ENCODE assay signal across 8 cellular contexts in the genomic region with DNA sequence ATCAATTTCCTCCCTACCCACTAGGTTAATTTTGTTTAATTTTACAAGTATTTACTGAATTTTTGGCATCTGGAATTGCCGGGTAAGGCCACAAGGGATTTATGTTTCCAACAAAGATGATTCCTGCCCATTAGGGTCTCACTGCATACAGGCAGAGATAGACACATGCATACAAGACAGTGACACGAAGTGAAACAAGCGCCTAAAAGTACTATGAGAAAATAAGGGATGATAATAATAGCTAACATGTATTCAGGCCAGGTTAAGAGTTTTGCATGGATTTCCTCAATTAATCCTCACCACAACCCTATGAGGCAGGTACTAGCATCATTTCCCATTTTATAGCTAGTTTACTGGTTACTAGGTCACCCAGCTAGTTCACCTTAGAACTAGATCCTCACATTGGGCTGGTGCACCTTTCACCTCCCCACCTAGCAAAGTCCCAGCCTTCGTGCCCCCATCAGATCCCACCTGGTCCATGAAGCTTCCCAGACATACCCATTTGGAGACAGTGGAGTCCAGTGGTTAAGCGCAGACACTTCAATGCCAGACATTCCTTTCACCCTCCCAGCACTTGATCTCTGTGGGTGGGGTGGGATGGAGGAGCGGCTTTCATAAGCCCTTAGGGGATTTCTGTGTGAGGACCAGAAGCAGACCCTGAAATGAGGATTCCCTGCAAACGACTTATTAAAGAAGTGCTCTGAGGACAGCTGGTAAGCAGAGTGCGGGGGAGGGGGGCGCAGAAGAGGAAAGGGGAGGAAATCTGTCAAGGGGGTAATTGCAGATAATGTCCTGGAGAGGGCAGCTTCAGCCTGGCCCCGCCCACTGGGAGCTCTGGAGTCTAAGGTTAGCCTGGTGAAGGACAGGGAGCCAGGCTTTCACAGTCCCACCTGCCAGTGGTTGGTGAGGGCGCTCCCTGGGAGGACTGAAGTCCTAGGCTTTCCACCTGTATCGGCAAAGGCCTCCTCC. TPM values are rescaled to one million over a fixed set of nuclear protein-coding genes. Genes with fewer than 3 reads are reported as not detected.
DNase-seq lines count a peak whose midpoint lies in the region; ATAC-seq and TF ChIP-seq lines count a peak whose summit lies in the region.

No MANE protein-coding gene starts in this region.

- intact Hi-C loops in uterus (cut with DNase I; ENCODE audit: low total_unique reads), result no loop called here

- H3K4me1 ChIP-seq in iPS-20b (ENCODE audit: insufficient read depth, low read length) (no peaks in the 10 kb centered on the region; the same call in 1 of the 2 replicates), uterus (no peaks in the 10 kb centered on the region)

- H3K4me3 Mint-ChIP-seq in activated CD8-positive, alpha-beta memory T cell treated with anti-CD3 and anti-CD28 coated beads, Interleukin-2, amount 10 ng/mL, durations not matched to agents 7 days and 5 days, result no peak overlapping the region

- H3K9me3 Mint-ChIP-seq in activated CD8-positive, alpha-beta memory T cell treated with anti-CD3 and anti-CD28 coated beads, Interleukin-2, amount 10 ng/mL, durations not matched to agents 7 days and 5 days (ENCODE audit: low read depth), result no peaks in the 10 kb centered on the region

- no peak overlapping the region for H3K27ac Mint-ChIP-seq in activated CD8-positive, alpha-beta memory T cell treated with anti-CD3 and anti-CD28 coated beads, Interleukin-2, amount 10 ng/mL, durations not matched to agents 7 days and 5 days

- peak in 2 of 4 experiments; percentile 9 to 31 for TF ChIP-seq CTCF in uterus (IDR thresholded peaks at IDR 0.05)

- peak; percentile 67 for ATAC-seq in activated CD8-positive, alpha-beta memory T cell treated with anti-CD3 and anti-CD28 coated beads, Interleukin-2, amount 10 ng/mL, durations not matched to agents 7 days and 5 days

- 0 out of 2 replicates have a peak overlapping the region, but pooled peaks have one; percentile 21 for H3K4me3 ChIP-seq in iPS-20b (ENCODE audit: low read length)
- no peak overlapping the region for H3K4me3 ChIP-seq in uterus

- no peak overlapping the region for H3K27ac ChIP-seq in iPS-20b (ENCODE audit: low read length)
- H3K27ac ChIP-seq in uterus, result peak overlapping the region in 1 of 2 donors; percentile 55

- H3K9me3 ChIP-seq in iPS-20b (ENCODE audit: insufficient read depth, low read depth, low read length) (no peaks in the 10 kb centered on the region), uterus (no peaks in the 10 kb centered on the region)

- no peak for TF ChIP-seq POLR2A in uterus (IDR thresholded peaks at IDR 0.05)

- no peak overlapping the region for H3K9ac ChIP-seq in iPS-20b (ENCODE audit: low read depth, low read length)

- H3K27me3 Mint-ChIP-seq in activated CD8-positive, alpha-beta memory T cell treated with anti-CD3 and anti-CD28 coated beads, Interleukin-2, amount 10 ng/mL, durations not matched to agents 7 days and 5 days, result peaks cover 6% of the 10 kb centered on the region

- CTCF ChIA-PET in activated CD8-positive, alpha-beta memory T cell treated with anti-CD3 and anti-CD28 coated beads, Interleukin-2, amount 10 ng/mL, durations not matched to agents 7 days and 5 days (lab: Charles Lee), result interaction anchor here (0.8 to 1.3 kb wide), 9 partner anchors 12 to 228 kb away, joined by 3 to 5 read pairs (median 3); partner anchors contain the start of genes BOLA3 and TET3

- H3K36me3 ChIP-seq in iPS-20b (ENCODE audit: insufficient read depth, low read depth, low read length), result no peaks in the 10 kb centered on the region
- H3K36me3 ChIP-seq in uterus, result no peaks in the 10 kb centered on the region

- H3K36me3 Mint-ChIP-seq in activated CD8-positive, alpha-beta memory T cell treated with anti-CD3 and anti-CD28 coated beads, Interleukin-2, amount 10 ng/mL, durations not matched to agents 7 days and 5 days, result no peaks in the 10 kb centered on the region

- DNase-seq in activated CD8-positive, alpha-beta memory T cell treated with anti-CD3 and anti-CD28 coated beads, Interleukin-2, amount 10 ng/mL, durations not matched to agents 7 days and 5 days, result peak; percentile 58
- DNase-seq in activated CD8-positive, alpha-beta memory T cell treated with anti-CD3 and anti-CD28 coated beads for 24 hours, result no peak
- DNase-seq in NCI-H774 (lab: John Stamatoyannopoulos, UW) (peak; percentile 4), uterus (peak; percentile 25 to 55), GOT3 (lab: John Stamatoyannopoulos, UW) (no peak)
- DNase-seq in activated T-cell treated with anti-CD3 and anti-CD28 coated beads, Interleukin-2, amount 50 U/mL, for 1 hour, result peak; percentile 38
- no peak for DNase-seq in NK-92 treated with Interleukin-12 subunit alpha and Interleukin-12 subunit beta, amount 100 ng/mL, for 24 hours (lab: John Stamatoyannopoulos, UW)

- H3K27me3 ChIP-seq in iPS-20b (ENCODE audit: insufficient read depth, low read length) (no peaks in the 10 kb centered on the region), uterus (no peaks in the 10 kb centered on the region)

- H3K4me1 Mint-ChIP-seq in activated CD8-positive, alpha-beta memory T cell treated with anti-CD3 and anti-CD28 coated beads, Interleukin-2, amount 10 ng/mL, durations not matched to agents 7 days and 5 days, result peaks cover 14% of the 10 kb centered on the region

RNA-seq across cellular contexts. Expression of gene DGUOK, which starts 5.8 kb away (rescaled TPM):
- 10 to 100 TPM; 65.9 to 75.4 TPM for total RNA-seq in activated CD8-positive, alpha-beta memory T cell treated with anti-CD3 and anti-CD28 coated beads, Interleukin-2, amount 10 ng/mL, durations not matched to agents 7 days and 5 days
- 100 to 1,000 TPM in 1 of 4 donors, 10 to 100 TPM in 3; 43.6 to 128 (median 58.6) TPM for total RNA-seq in uterus

RNA-seq across cellular contexts. Expression of gene ACTG2, which starts 28.1 kb away (rescaled TPM):
- total RNA-seq in activated CD8-positive, alpha-beta memory T cell treated with anti-CD3 and anti-CD28 coated beads, Interleukin-2, amount 10 ng/mL, durations not matched to agents 7 days and 5 days, result not detected
- total RNA-seq in uterus, result 1,000 to 10,000 TPM in 1 of 4 donors, 100 to 1,000 TPM in 3; 171 to 1,273 (median 578) TPM

Comparison
In these comparisons a context has a peak if more than half of its experiments do, and no peak if none do; other contexts are left out.
1. DNase-seq: peak in activated CD8-positive, alpha-beta memory T cell treated with anti-CD3 and anti-CD28 coated beads, Interleukin-2, amount 10 ng/mL, durations not matched to agents 7 days and 5 days (single experiment), NCI-H774 (single experiment), activated T-cell treated with anti-CD3 and anti-CD28 coated beads, Interleukin-2, amount 50 U/mL, for 1 hour (single experiment) and uterus (2 of 2); none in activated CD8-positive, alpha-beta memory T cell treated with anti-CD3 and anti-CD28 coated beads for 24 hours (single experiment), NK-92 treated with Interleukin-12 subunit alpha and Interleukin-12 subunit beta, amount 100 ng/mL, for 24 hours (single experiment) and GOT3 (single experiment).
2. RNA of gene ACTG2, which starts 28.1 kb away (total RNA-seq): 171 to 1,273 TPM in uterus; not detected in activated CD8-positive, alpha-beta memory T cell treated with anti-CD3 and anti-CD28 coated beads, Interleukin-2, amount 10 ng/mL, durations not matched to agents 7 days and 5 days; every median in the first group is over 100 times any median in the second.